In the genomic region with DNA sequence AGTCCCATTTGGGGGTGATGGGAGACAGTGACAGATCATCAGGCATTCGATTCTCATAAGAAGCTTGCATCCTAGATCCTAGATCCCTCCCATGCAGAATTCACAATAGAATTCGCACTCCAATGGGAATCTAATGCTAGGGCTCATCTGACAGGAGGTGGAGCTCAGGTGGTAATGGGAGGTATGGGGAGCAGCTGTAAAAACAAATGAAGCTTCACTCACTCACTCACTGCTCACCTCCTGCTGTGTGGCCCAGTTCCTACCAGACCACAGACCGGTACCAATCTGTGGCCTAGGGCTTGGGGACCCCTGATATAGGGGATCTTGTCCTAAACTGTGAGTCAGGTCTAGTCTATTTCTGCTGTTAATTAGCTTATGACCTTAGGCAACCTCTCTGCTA, we compare ENCODE assay signal across 1 cellular context.
TF ChIP-seq lines count a peak whose summit lies in the region.

No MANE protein-coding gene starts in this region.

TF ChIP-seq in IMR-90, 13 proteins besides CTCF, POLR2A, EP300 and RAD21:
- TF ChIP-seq BHLHE40 (IDR thresholded peaks at IDR 0.05; ENCODE audit: low read depth, low read length) (no peak), CHD1 (IDR thresholded peaks at IDR 0.05; ENCODE audit: low read depth, low read length) (no peak), CEBPB (IDR thresholded peaks at IDR 0.05; ENCODE audit: low read depth, low read length) (no peak), MXI1 (IDR thresholded peaks at IDR 0.05; ENCODE audit: borderline replicate concordance, low read depth, low read length) (no peak), SMC3 (IDR thresholded peaks at IDR 0.05; ENCODE audit: low read depth, low read length) (no peak), NFE2L2 (IDR thresholded peaks at IDR 0.05; ENCODE audit: low read depth, low read length) (no peak), MAZ (IDR thresholded peaks at IDR 0.05; ENCODE audit: borderline replicate concordance, low read depth, low read length) (no peak), USF2 (IDR thresholded peaks at IDR 0.05; ENCODE audit: low read depth, low read length) (no peak)
TF ChIP-seq in IMR-90: peak in this region for 0.
